Comparison of ENCODE assay signal across 31 cellular contexts in the genomic region with DNA sequence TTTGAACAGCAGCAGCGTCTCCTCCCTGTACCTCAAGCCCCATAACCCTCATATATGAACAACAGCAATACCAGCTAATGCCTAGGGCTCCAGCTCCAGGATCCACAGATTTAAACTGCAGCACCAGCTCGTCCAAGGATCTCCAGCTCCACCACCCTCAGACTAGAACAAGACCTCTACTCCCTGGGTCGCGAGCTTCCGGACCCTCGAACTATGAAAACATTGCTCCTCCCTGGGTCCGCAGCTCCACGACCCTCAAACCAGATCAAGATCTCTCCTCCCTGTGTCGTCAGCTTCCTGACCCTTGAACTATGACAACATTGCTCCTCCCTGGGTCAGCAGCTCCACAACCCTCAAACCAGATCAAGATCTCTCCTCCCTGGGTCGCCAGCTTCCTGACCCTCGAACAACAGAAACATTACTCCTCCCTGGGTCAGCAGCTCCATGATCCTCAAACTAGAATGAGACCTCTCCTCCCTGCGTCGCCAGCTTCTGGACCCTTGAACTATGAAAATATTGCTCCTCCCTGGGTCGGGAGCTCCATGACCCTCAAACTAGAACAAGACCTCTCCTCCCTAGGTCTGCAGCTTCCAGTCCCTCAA.
"Had no signal": no experiment of that assay in that cellular context is flagged by ENCODE, and none has a peak within 500 bp of the region (broad histone marks: within the 10 kb centered on the region; RNA-seq: fewer than 3 reads in every experiment).

No MANE protein-coding gene starts in this region.

- DNase-seq: hypothalamus; immature natural killer cell; kidney; left colon; left lung; lower lobe of right lung; mammary epithelial cell; mesenchymal stem cell; naive B cell; natural killer cell; nephron progenitor cell; ovary; small intestine; stimulated activated CD4-positive, alpha-beta T cell treated with anti-CD3 and anti-CD28 coated beads, Interleukin-1b, Interleukin-23, amount 100 ng/mL, for 48 hours; stimulated activated CD4-positive, alpha-beta T cell treated with anti-CD3 and anti-CD28 coated beads, Interleukin-2, amount 100 ng/mL, for 48 hours; stimulated activated CD4-positive, alpha-beta T cell treated with anti-CD3 and anti-CD28 coated beads, Interleukin-4, amount 100 ng/mL, for 4 hours; stimulated activated CD8-positive, alpha-beta memory T cell treated with anti-CD3 and anti-CD28 coated beads, Interleukin-4, amount 100 ng/mL, for 48 hours; stimulated activated naive CD4-positive, alpha-beta T cell treated with Interleukin-2 at 50 U/mL for 16 hours; stimulated activated naive CD8-positive, alpha-beta T cell treated with anti-CD3 and anti-CD28 coated beads, Interleukin-15, amount 100 ng/mL, for 72 hours; substantia nigra; thyroid gland; transverse colon; upper lobe of left lung had no signal

- H3K27ac ChIP-seq: left lung, lower lobe of right lung, neural progenitor cell, ovary, right atrium auricular region, thyroid gland, transverse colon, upper lobe of left lung, vagina had no signal

- H3K9ac ChIP-seq: neural progenitor cell had no signal

- H3K27ac Mint-ChIP-seq: immature natural killer cell; mesothelial cell of epicardium; naive B cell; natural killer cell; nephron progenitor cell; neural progenitor cell; progenitor cell of endocrine pancreas; stimulated activated memory B cell treated with anti-CD40 and anti-IgM and Interleukin-4, amounts not matched to agents 10 μg/mL and 1 μg/mL and 100 μg/mL, for 72 hours; stimulated activated naive CD8-positive, alpha-beta T cell treated with anti-CD3 and anti-CD28 coated beads, Interleukin-15, amount 100 ng/mL, for 72 hours had no signal

- H3K27me3 ChIP-seq: left lung, neural progenitor cell, ovary, right atrium auricular region, thyroid gland, transverse colon, upper lobe of left lung, vagina had no signal

- H3K4me3 ChIP-seq: left lung, lower lobe of right lung, neural progenitor cell, ovary, right atrium auricular region, thyroid gland, transverse colon, upper lobe of left lung, vagina had no signal

- H3K4me1 ChIP-seq: left lung, lower lobe of right lung, right atrium auricular region, thyroid gland had no signal

- H3K4me2 ChIP-seq: neural progenitor cell had no signal

- H3K27me3 Mint-ChIP-seq: stimulated activated memory B cell treated with anti-CD40 and anti-IgM and Interleukin-4, amounts not matched to agents 10 μg/mL and 1 μg/mL and 100 μg/mL, for 72 hours; stimulated activated naive CD8-positive, alpha-beta T cell treated with anti-CD3 and anti-CD28 coated beads, Interleukin-15, amount 100 ng/mL, for 72 hours had no signal

- H3K36me3 Mint-ChIP-seq: immature natural killer cell; mesothelial cell of epicardium; naive B cell; natural killer cell; neural progenitor cell; stimulated activated memory B cell treated with anti-CD40 and anti-IgM and Interleukin-4, amounts not matched to agents 10 μg/mL and 1 μg/mL and 100 μg/mL, for 72 hours had no signal

- ATAC-seq: left colon; left lung; lower lobe of right lung; natural killer cell; sciatic nerve; stimulated activated memory B cell treated with anti-CD40 and anti-IgM and Interleukin-4, amounts not matched to agents 10 μg/mL and 1 μg/mL and 100 μg/mL, for 72 hours; stimulated activated naive CD8-positive, alpha-beta T cell treated with anti-CD3 and anti-CD28 coated beads, Interleukin-15, amount 100 ng/mL, for 72 hours had no signal

- H3K4me3 Mint-ChIP-seq: immature natural killer cell; mesothelial cell of epicardium; naive B cell; natural killer cell; nephron progenitor cell; neural progenitor cell; stimulated activated memory B cell treated with anti-CD40 and anti-IgM and Interleukin-4, amounts not matched to agents 10 μg/mL and 1 μg/mL and 100 μg/mL, for 72 hours; stimulated activated naive CD8-positive, alpha-beta T cell treated with anti-CD3 and anti-CD28 coated beads, Interleukin-15, amount 100 ng/mL, for 72 hours had no signal

- FAIRE-seq: islet of Langerhans, kidney, small intestine had no signal

- H3K9me3 ChIP-seq: left lung, lower lobe of right lung, ovary, right atrium auricular region, thyroid gland, transverse colon, upper lobe of left lung, vagina had no signal

- H3K4me1 Mint-ChIP-seq: immature natural killer cell; naive B cell; natural killer cell; nephron progenitor cell; stimulated activated memory B cell treated with anti-CD40 and anti-IgM and Interleukin-4, amounts not matched to agents 10 μg/mL and 1 μg/mL and 100 μg/mL, for 72 hours; stimulated activated naive CD8-positive, alpha-beta T cell treated with anti-CD3 and anti-CD28 coated beads, Interleukin-15, amount 100 ng/mL, for 72 hours had no signal

- H3K36me3 ChIP-seq: left lung, lower lobe of right lung, neural progenitor cell, ovary, right atrium auricular region, thyroid gland, transverse colon, upper lobe of left lung, vagina had no signal

- H2AFZ ChIP-seq: neural progenitor cell had no signal

- H3K9me3 Mint-ChIP-seq: immature natural killer cell; mesothelial cell of epicardium; natural killer cell; stimulated activated memory B cell treated with anti-CD40 and anti-IgM and Interleukin-4, amounts not matched to agents 10 μg/mL and 1 μg/mL and 100 μg/mL, for 72 hours; stimulated activated naive CD8-positive, alpha-beta T cell treated with anti-CD3 and anti-CD28 coated beads, Interleukin-15, amount 100 ng/mL, for 72 hours had no signal
